In genomic region chr14:100109594-100109955, GRCh38 we compare ENCODE assay signal across 25 cellular contexts. TPM values are rescaled to one million over a fixed set of nuclear protein-coding genes. Genes with fewer than 3 reads are reported as not detected.
DNase-seq lines count a peak whose midpoint lies in the region; ATAC-seq and TF ChIP-seq lines count a peak whose summit lies in the region.
"Had no signal": no experiment of that assay in that cellular context is flagged by ENCODE, and none has a peak within 500 bp of the region (broad histone marks: within the 10 kb centered on the region; RNA-seq: fewer than 3 reads in every experiment).

No MANE protein-coding gene starts in this region.

- H3K27me3 Mint-ChIP-seq in T-helper 1 cell treated with Interleukin-12 subunit alpha and Interleukin-12 subunit beta and Interleukin-4 antibody, amounts not matched to agents 30 μg/mL and 1 μg/mL, for 36 hours (ENCODE audit: low read depth) = no peaks in the 10 kb centered on the region
- H3K27me3 Mint-ChIP-seq in activated naive CD8-positive, alpha-beta T cell treated with anti-CD3 and anti-CD28 coated beads, Interleukin-2, amount 50 U/mL, for 24 hours = no peaks in the 10 kb centered on the region
- peaks cover 9% of the 10 kb centered on the region for H3K27me3 Mint-ChIP-seq in glutamatergic neuron (ENCODE audit: unreplicated experiment)

- peak overlapping the region; percentile 56 for H3K27ac ChIP-seq in KOPT-K1 (ENCODE audit: low read depth, low read length, poor library complexity, severe bottlenecking)
- H3K27ac ChIP-seq in neuronal stem cell (replicated peaks; ENCODE audit: low read length) = no peak overlapping the region
- no peak overlapping the region for H3K27ac ChIP-seq in A673 (ENCODE audit: low read depth, low read length, poor library complexity, severe bottlenecking)
- H3K27ac ChIP-seq: 22Rv1, esophagus muscularis mucosa, gastroesophageal sphincter, upper lobe of left lung had no signal

- H2BK15ac ChIP-seq in neuronal stem cell (ENCODE audit: low read length) = no peak overlapping the region

- no peak overlapping the region for H2BK120ac ChIP-seq in neuronal stem cell (ENCODE audit: low read depth, low read length)

- intact Hi-C loops in A673 (cut with micrococcal nuclease; ENCODE audit: unreplicated experiment) = no loop called here

- H3K9ac ChIP-seq in neuronal stem cell (ENCODE audit: low read depth, low read length, poor library complexity) = no peak overlapping the region

- H3K4ac ChIP-seq in neuronal stem cell (ENCODE audit: low read length) = no peak overlapping the region

- no peaks in the 10 kb centered on the region for H3K9me3 Mint-ChIP-seq in T-helper 1 cell treated with Interleukin-12 subunit alpha and Interleukin-12 subunit beta and Interleukin-4 antibody, amounts not matched to agents 30 μg/mL and 1 μg/mL, for 36 hours
- no peaks in the 10 kb centered on the region for H3K9me3 Mint-ChIP-seq in activated naive CD8-positive, alpha-beta T cell treated with anti-CD3 and anti-CD28 coated beads, Interleukin-2, amount 50 U/mL, for 24 hours
- H3K9me3 Mint-ChIP-seq in glutamatergic neuron (ENCODE audit: unreplicated experiment) = peaks cover 16% of the 10 kb centered on the region
- H3K9me3 Mint-ChIP-seq: GM23338 had no signal

- no TSS peak for BruUV-seq in A673 (replicated peaks; lab: Mats Ljungman, UMichigan)

- H3K4me1 ChIP-seq in neuronal stem cell (ENCODE audit: control insufficient read depth in 2 of 2, insufficient read depth in 1 of 2, low read depth in 1 of 2, low read length in 2 of 2) = peaks cover 0 to 2% of the 10 kb centered on the region in 2 donors
- peaks cover 5% of the 10 kb centered on the region for H3K4me1 ChIP-seq in A673 (ENCODE audit: insufficient read depth, low read length, poor library complexity, severe bottlenecking)

- no peak for ATAC-seq in activated naive CD8-positive, alpha-beta T cell treated with anti-CD3 and anti-CD28 coated beads, Interleukin-2, amount 50 U/mL, for 24 hours
- ATAC-seq: gastroesophageal sphincter, GM23338 had no signal

- H3K36me3 ChIP-seq in KOPT-K1 (ENCODE audit: insufficient read depth, low read length) (peaks cover 100% of the 10 kb centered on the region), neuronal stem cell (replicated peaks in 1 of 2; ENCODE audit: control insufficient read depth in 2 of 2, insufficient read depth in 2 of 2, low read length in 2 of 2) (peaks cover 5 to 28% of the 10 kb centered on the region in 2 donors), A673 (ENCODE audit: insufficient read depth, low read length, poor library complexity, severe bottlenecking) (no peaks in the 10 kb centered on the region)
- H3K36me3 ChIP-seq: gastroesophageal sphincter, upper lobe of left lung had no signal

- no peak overlapping the region for H3K4me2 ChIP-seq in neuronal stem cell (ENCODE audit: insufficient read depth, low read length, poor library complexity, severe bottlenecking)
- H3K4me2 ChIP-seq: GM23338 had no signal

- no peak overlapping the region for H4K8ac ChIP-seq in neuronal stem cell (ENCODE audit: low read depth, low read length)

- H2AK5ac ChIP-seq in neuronal stem cell (ENCODE audit: low read depth, low read length) = no peak overlapping the region

- no peak overlapping the region for H2AFZ ChIP-seq in neuronal stem cell (ENCODE audit: low read length)
- H2AFZ ChIP-seq: GM23338 had no signal

- H3K79me1 ChIP-seq in neuronal stem cell (ENCODE audit: low read depth, low read length) = peaks cover 5% of the 10 kb centered on the region

- WGBS in neuronal stem cell (ENCODE audit: extremely low coverage in 2 of 2, insufficient read length in 2 of 2, insufficient replicate concordance in 1 of 2), 2 donors = no CpG with 5 or more reads among the region's 9 CpGs

- H3K36me3 Mint-ChIP-seq in T-helper 1 cell treated with Interleukin-12 subunit alpha and Interleukin-12 subunit beta and Interleukin-4 antibody, amounts not matched to agents 30 μg/mL and 1 μg/mL, for 36 hours (ENCODE audit: low read depth) = peaks cover 61% of the 10 kb centered on the region
- H3K36me3 Mint-ChIP-seq in activated naive CD8-positive, alpha-beta T cell treated with anti-CD3 and anti-CD28 coated beads, Interleukin-2, amount 50 U/mL, for 24 hours (ENCODE audit: low read depth) = peaks cover 36% of the 10 kb centered on the region
- H3K36me3 Mint-ChIP-seq in glutamatergic neuron (ENCODE audit: unreplicated experiment) = no peaks in the 10 kb centered on the region

- no peak overlapping the region for H3K4me3 Mint-ChIP-seq in T-helper 1 cell treated with Interleukin-12 subunit alpha and Interleukin-12 subunit beta and Interleukin-4 antibody, amounts not matched to agents 30 μg/mL and 1 μg/mL, for 36 hours
- H3K4me3 Mint-ChIP-seq in activated naive CD8-positive, alpha-beta T cell treated with anti-CD3 and anti-CD28 coated beads, Interleukin-2, amount 50 U/mL, for 24 hours = no peak overlapping the region
- H3K4me3 Mint-ChIP-seq in glutamatergic neuron (ENCODE audit: unreplicated experiment) = no peak overlapping the region
- H3K4me3 Mint-ChIP-seq: GM23338 had no signal

- DNase-seq in T-helper 1 cell = no peak
- no peak for DNase-seq in activated naive CD8-positive, alpha-beta T cell treated with anti-CD3 and anti-CD28 coated beads, Interleukin-2, amount 50 U/mL, for 24 hours
- DNase-seq in neuronal stem cell (ENCODE audit: low spot score) = no peak
- no peak for DNase-seq in SKM-1 treated with dmso at 0.1 percent for 144 hours (lab: John Stamatoyannopoulos, UW; ENCODE audit: unreplicated experiment)
- no peak for DNase-seq in A673 (ENCODE audit: low spot score)
- DNase-seq in glutamatergic neuron = no peak
- DNase-seq: cerebellar nuclear complex; effector CD8-positive, alpha-beta T cell; EL; KBM-7; left cardiac atrium; NCI-H1048; NCI-H2029; NCI-H446 treated with DMSO at 0.1 percent for 48 hours; nucleus accumbens; right cardiac atrium; stimulated activated CD4-positive, alpha-beta T cell treated with anti-CD3 and anti-CD28 coated beads, Interleukin-15, amount 100 ng/mL, for 24 hours; upper lobe of left lung had no signal

- H3K9me3 ChIP-seq in KOPT-K1 (ENCODE audit: insufficient read depth, low read length, poor library complexity, severe bottlenecking) (no peaks in the 10 kb centered on the region), neuronal stem cell (replicated peaks in 1 of 2; ENCODE audit: control insufficient read depth in 2 of 2, insufficient read depth in 1 of 2, low read depth in 1 of 2, low read length in 2 of 2) (no peaks in the 10 kb centered on the region), A673 (ENCODE audit: low read depth, low read length, poor library complexity, severe bottlenecking) (no peaks in the 10 kb centered on the region)
- H3K9me3 ChIP-seq: esophagus muscularis mucosa, gastroesophageal sphincter, upper lobe of left lung had no signal

- TF ChIP-seq CTCF in A673 (conservative IDR thresholded peaks at IDR 0.05; ENCODE audit: low read depth, low read length) = no peak
- no peak for TF ChIP-seq CTCF in glutamatergic neuron (IDR thresholded peaks at IDR 0.05; ENCODE audit: partially characterized antibody, unreplicated experiment)

- CTCF ChIA-PET in A673 (lab: Charles Lee) = interaction anchor here (2.5 kb wide), 1 partner anchor 31 kb away, joined by 9 read pairs; no protein-coding TSS in a partner anchor

- H2BK12ac ChIP-seq in neuronal stem cell (ENCODE audit: low read length) = peak overlapping the region; percentile 11

- H3K27me3 ChIP-seq in neuronal stem cell (ENCODE audit: control insufficient read depth in 3 of 3, insufficient read depth in 3 of 3, low read depth in 1 of 3, low read length in 3 of 3) (no peaks in the 10 kb centered on the region), A673 (replicated peaks; ENCODE audit: insufficient read depth, low read depth, low read length, poor library complexity) (no peaks in the 10 kb centered on the region)
- H3K27me3 ChIP-seq: esophagus muscularis mucosa, gastroesophageal sphincter, upper lobe of left lung had no signal

- POLR2A ChIA-PET in A673 (lab: Charles Lee; ENCODE audit: low non-redundant PET) = no interaction called here

- H3K27ac Mint-ChIP-seq in T-helper 1 cell treated with Interleukin-12 subunit alpha and Interleukin-12 subunit beta and Interleukin-4 antibody, amounts not matched to agents 30 μg/mL and 1 μg/mL, for 36 hours = peak overlapping the region; percentile 80
- peak overlapping the region; percentile 94 for H3K27ac Mint-ChIP-seq in activated naive CD8-positive, alpha-beta T cell treated with anti-CD3 and anti-CD28 coated beads, Interleukin-2, amount 50 U/mL, for 24 hours
- no peak overlapping the region for H3K27ac Mint-ChIP-seq in glutamatergic neuron (ENCODE audit: unreplicated experiment)
- H3K27ac Mint-ChIP-seq: GM23338 had no signal

- H3K23ac ChIP-seq in neuronal stem cell (ENCODE audit: low read depth, low read length, poor library complexity) = no peak overlapping the region

- H2BK5ac ChIP-seq in neuronal stem cell (ENCODE audit: low read length) = no peak overlapping the region

- H3K4me3 ChIP-seq in neuronal stem cell (ENCODE audit: low read length in 2 of 2) (no peak overlapping the region), A673 (ENCODE audit: low read depth, low read length, poor library complexity, severe bottlenecking) (no peak overlapping the region)
- H3K4me3 ChIP-seq: esophagus muscularis mucosa, gastroesophageal sphincter, GM23338, upper lobe of left lung had no signal

- H3K4me1 Mint-ChIP-seq in T-helper 1 cell treated with Interleukin-12 subunit alpha and Interleukin-12 subunit beta and Interleukin-4 antibody, amounts not matched to agents 30 μg/mL and 1 μg/mL, for 36 hours (ENCODE audit: low read depth) = peaks cover 60% of the 10 kb centered on the region
- H3K4me1 Mint-ChIP-seq in activated naive CD8-positive, alpha-beta T cell treated with anti-CD3 and anti-CD28 coated beads, Interleukin-2, amount 50 U/mL, for 24 hours = peaks cover 55% of the 10 kb centered on the region
- H3K4me1 Mint-ChIP-seq in glutamatergic neuron (ENCODE audit: low read depth, unreplicated experiment) = peaks cover 13% of the 10 kb centered on the region

- H3K18ac ChIP-seq in neuronal stem cell (ENCODE audit: low read length) = no peak overlapping the region

- no peak overlapping the region for H3K14ac ChIP-seq in neuronal stem cell (ENCODE audit: low read length)

- H4K91ac ChIP-seq in neuronal stem cell (ENCODE audit: low read depth, low read length, poor library complexity) = no peak overlapping the region

RNA-seq across cellular contexts. Expression of gene EVL, which starts 44.4 kb away (rescaled TPM):
- polyA plus RNA-seq in neuronal stem cell (2013, experiment 1 of 2) = 130 TPM
- 124 TPM for polyA plus RNA-seq in neuronal stem cell (2013, experiment 2 of 2)
- total RNA-seq in A673 (2021) (82.9 and 112 TPM in 2 replicates), glutamatergic neuron (ENCODE audit: unreplicated experiment) (381 TPM)

RNA-seq across cellular contexts. Expression of gene DEGS2, which starts 49.9 kb away (rescaled TPM):
- 0.11 TPM for polyA plus RNA-seq in neuronal stem cell (2013, experiment 1 of 2)
- 0.07 TPM for polyA plus RNA-seq in neuronal stem cell (2013, experiment 2 of 2)
- 0.07 TPM in 1 of 2 replicates, not detected in the other for total RNA-seq in A673 (2021)
- 0.34 TPM for total RNA-seq in glutamatergic neuron (ENCODE audit: unreplicated experiment)
- total RNA-seq: astrocyte had no signal
